In the genomic region with DNA sequence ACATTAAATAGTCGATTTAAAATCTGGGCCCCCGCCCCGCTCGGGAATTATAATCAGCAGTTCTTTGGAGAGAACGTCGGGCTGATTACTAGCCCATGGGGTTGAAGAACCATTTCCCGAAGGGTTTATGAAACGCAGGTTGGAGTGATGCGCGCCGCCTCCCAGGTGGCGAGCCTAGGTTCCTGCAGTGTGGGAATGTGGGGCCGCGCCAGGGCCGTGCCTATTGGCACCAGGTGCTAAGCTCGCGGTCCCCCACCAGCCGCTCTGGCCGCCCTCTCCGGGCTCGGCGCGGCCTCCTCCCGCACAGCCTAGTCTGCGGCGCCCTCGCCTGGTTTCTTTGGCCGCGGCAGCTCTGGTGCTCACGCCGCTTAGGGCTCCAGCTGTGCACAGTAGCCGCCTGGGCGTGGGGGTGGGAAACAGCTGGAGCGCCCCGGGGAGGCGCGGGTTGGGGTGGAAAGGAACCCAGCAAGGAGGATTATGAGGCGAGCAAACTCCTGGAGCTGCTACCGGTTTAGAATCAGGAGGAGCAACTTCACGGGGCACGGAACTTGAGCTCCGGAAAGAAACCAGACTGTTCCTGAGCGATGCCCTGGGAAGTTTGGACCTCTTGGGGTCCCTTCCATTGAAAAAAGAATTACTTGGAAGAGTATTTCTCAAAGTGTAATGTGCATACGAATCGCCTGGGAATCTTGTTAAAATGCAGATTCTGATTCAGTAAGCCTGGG, we compare ENCODE assay signal across 10 cellular contexts. TPM values are rescaled to one million over a fixed set of nuclear protein-coding genes. Genes with fewer than 3 reads are reported as not detected.
DNase-seq lines count a peak whose midpoint lies in the region; FAIRE-seq and TF ChIP-seq lines count a peak whose summit lies in the region.
"Had no signal": no experiment of that assay in that cellular context is flagged by ENCODE, and none has a peak within 500 bp of the region (broad histone marks: within the 10 kb centered on the region; RNA-seq: fewer than 3 reads in every experiment).

No MANE protein-coding gene starts in this region.

- peak; percentile 80 for TF ChIP-seq CTCF in brain microvascular endothelial cell (IDR thresholded peaks at IDR 0.05; ENCODE audit: low read depth, low read length, missing control alignments)

- H3K27me3 ChIP-seq in brain microvascular endothelial cell (replicated peaks) (peaks cover 53% of the 10 kb centered on the region), skeletal muscle satellite cell (ENCODE audit: control insufficient read depth, insufficient read depth, low read length) (peaks cover 83% of the 10 kb centered on the region)

- H3K27ac ChIP-seq in brain microvascular endothelial cell = no peak overlapping the region

- peaks cover 11% of the 10 kb centered on the region for H3K9me3 ChIP-seq in skeletal muscle satellite cell (replicated peaks; ENCODE audit: low read length)

- H3K9ac ChIP-seq in skeletal muscle satellite cell (ENCODE audit: low read depth, low read length) = no peak overlapping the region

- no peak for FAIRE-seq in RCC 7860 (lab: Jason Lieb, UNC)
- FAIRE-seq: A204.1, endometrium had no signal

- no peak overlapping the region for H3K4me3 ChIP-seq in Jurkat, Clone E6-1 (ENCODE audit: low read length)
- H3K4me3 ChIP-seq in brain microvascular endothelial cell (ENCODE audit: low read depth, low read length) = peak overlapping the region; percentile 47
- H3K4me3 ChIP-seq in skeletal muscle satellite cell (ENCODE audit: low read length) = peak overlapping the region; percentile 70

- H3K4me1 ChIP-seq in skeletal muscle satellite cell (ENCODE audit: control insufficient read depth, insufficient read depth, low read length) = peaks cover 14% of the 10 kb centered on the region

- peak; percentile 74 for DNase-seq in NCI-H1436 (lab: John Stamatoyannopoulos, UW)
- DNase-seq in NCI-H1436 treated with DMSO at 0.1 percent for 48 hours (lab: John Stamatoyannopoulos, UW) = no peak
- peak; percentile 76 for DNase-seq in H4 (ENCODE audit: low spot score)
- DNase-seq in Jurkat, Clone E6-1 (ENCODE audit: low read depth, low spot score) = peak; percentile 12
- peak; percentile 22 for DNase-seq in RCC 7860 (ENCODE audit: low spot score)
- peak; percentile 38 for DNase-seq in brain microvascular endothelial cell
- peak; percentile 83 for DNase-seq in iPS-NIHi7 (ENCODE audit: extremely low spot score)

- H3K36me3 ChIP-seq in brain microvascular endothelial cell (replicated peaks) = no peaks in the 10 kb centered on the region
- H3K36me3 ChIP-seq in skeletal muscle satellite cell (ENCODE audit: insufficient read depth, low read length) = no peaks in the 10 kb centered on the region

- in situ Hi-C loops in brain microvascular endothelial cell (cut with HindIII; ENCODE audit: low pct_ligation_motif_present, low sequenced_read_pairs) = no loop called here

- H3K4me2 ChIP-seq in skeletal muscle satellite cell (ENCODE audit: low read length) = peak overlapping the region; percentile 84

RNA-seq across cellular contexts. Expression of a gene that starts 5.6 kb away (rescaled TPM):
- total RNA-seq in H4 (2014; rRNA removed; shearing (Covaris generic)) = 22.8 and 32.4 TPM in 2 replicates
- polyA plus RNA-seq in Jurkat, Clone E6-1 (2012; ENCODE audit: insufficient read depth, insufficient read length) = 1.1 TPM
- total RNA-seq in skeletal muscle satellite cell (2012; rRNA removed) = 0.87 and 1.8 TPM in 2 replicates
